In the genomic region with DNA sequence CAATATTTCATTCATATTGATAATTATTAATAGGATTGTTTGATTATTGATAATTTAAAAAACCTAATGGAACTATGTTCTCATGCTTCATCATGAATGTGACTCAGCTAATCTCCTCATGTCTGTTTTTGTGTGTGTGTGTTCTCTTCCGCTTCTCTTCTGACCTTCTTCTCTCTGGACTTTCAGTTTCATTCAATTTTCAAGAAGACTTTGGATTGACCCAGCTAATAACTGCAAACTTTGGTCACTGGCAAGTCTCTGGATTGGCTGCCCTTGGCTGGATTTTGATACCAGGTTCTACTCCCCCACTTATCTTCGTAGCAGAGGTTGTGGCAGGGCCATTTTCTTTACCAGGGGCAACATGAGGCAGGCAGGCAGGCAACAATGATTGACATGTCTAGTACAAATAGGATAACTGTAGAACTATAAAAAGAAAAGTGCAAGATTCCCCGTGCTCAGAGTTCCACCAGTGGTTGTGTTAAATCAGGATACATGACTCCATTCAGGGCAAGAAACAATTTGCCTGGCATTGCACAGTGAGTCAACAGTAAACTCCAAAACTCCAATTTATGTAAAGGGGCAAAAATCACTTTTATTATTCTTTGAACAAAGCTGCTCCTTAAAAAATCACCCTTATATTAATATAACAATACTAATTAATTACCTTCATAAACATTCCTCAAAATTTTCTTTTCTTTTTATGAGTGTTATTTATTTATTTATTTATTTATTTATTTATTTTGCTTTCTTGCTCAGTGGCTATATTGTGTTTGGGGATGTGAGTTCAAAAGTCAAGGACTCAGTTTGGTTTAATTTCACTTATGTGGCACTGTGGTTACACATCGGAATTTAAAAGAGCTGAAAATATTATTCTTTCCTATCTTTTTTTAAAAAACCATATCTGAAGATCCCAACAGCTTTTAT, we compare ENCODE assay signal across 16 cellular contexts.
DNase-seq lines count a peak whose midpoint lies in the region; ATAC-seq, FAIRE-seq and TF ChIP-seq lines count a peak whose summit lies in the region.
"Had no signal": no experiment of that assay in that cellular context is flagged by ENCODE, and none has a peak within 500 bp of the region (broad histone marks: within the 10 kb centered on the region; RNA-seq: fewer than 3 reads in every experiment).

No MANE protein-coding gene starts in this region.

- H3K4me3 ChIP-seq in liver (ENCODE audit: low read depth in 1 of 3, low read length in 3 of 3) = no peak overlapping the region
- no peak overlapping the region for H3K4me3 ChIP-seq in HepG2 (replicated peaks in 1 of 3; ENCODE audit: insufficient read depth in 1 of 3, low read depth in 2 of 3, low read length in 3 of 3)

- H3K4me1 Mint-ChIP-seq in brain = peaks cover 46% of the 10 kb centered on the region
- H3K4me1 Mint-ChIP-seq: B cell; CD4-positive, alpha-beta memory T cell had no signal

- H2AFZ ChIP-seq in HepG2 (ENCODE audit: low read length) = no peak overlapping the region

- CTCF ChIA-PET in HepG2 (lab: Yijun Ruan, JAX; ENCODE audit: low intra/inter-chr PET ratio, low total read pairs) = no interaction called here

- peaks cover 18 to 36% (median 20%) of the 10 kb centered on the region in 5 experiments for H3K9me3 Mint-ChIP-seq in brain

- no peaks in the 10 kb centered on the region for H3K79me2 ChIP-seq in HepG2 (ENCODE audit: insufficient read depth, low read length)

- H3K27ac ChIP-seq in liver (ENCODE audit: low read depth in 1 of 2, low read length in 2 of 2) = peak overlapping the region; percentile 17 to 50
- no peak overlapping the region for H3K27ac ChIP-seq in HepG2 (ENCODE audit: extremely low read length, insufficient read depth, low read length)

- no peak for TF ChIP-seq POLR2A in HepG2 (IDR thresholded peaks at IDR 0.05; ENCODE audit: insufficient read depth in 1 of 2, low read depth in 2 of 2, low read length in 2 of 2)

- BruUV-seq in HepG2 (replicated peaks; lab: Mats Ljungman, UMichigan) = no TSS peak

- H3K4me3 Mint-ChIP-seq in brain = no peak overlapping the region
- H3K4me3 Mint-ChIP-seq: B cell; CD4-positive, alpha-beta memory T cell had no signal

- no peak overlapping the region for H3K4me2 ChIP-seq in HepG2 (ENCODE audit: low read depth, low read length)

- H3K9me3 ChIP-seq in liver (ENCODE audit: control insufficient read depth in 4 of 4, low read length in 3 of 4) = no peaks in the 10 kb centered on the region
- peaks cover 76% of the 10 kb centered on the region for H3K9me3 ChIP-seq in HepG2 (ENCODE audit: low read length)

- H3K9ac ChIP-seq in liver (ENCODE audit: low read depth in 1 of 2, low read length in 2 of 2) = no peak overlapping the region
- no peak overlapping the region for H3K9ac ChIP-seq in HepG2 (ENCODE audit: insufficient read depth, low read depth, low read length)

- peaks cover 22% of the 10 kb centered on the region for H3K36me3 Mint-ChIP-seq in brain
- H3K36me3 Mint-ChIP-seq: CD4-positive, alpha-beta memory T cell had no signal

- intact Hi-C loops in HepG2 (cut with micrococcal nuclease; ENCODE audit: unreplicated experiment) = no loop called here
- intact Hi-C loops in left ventricle myocardium superior (cut with micrococcal nuclease) = no loop called here

- POLR2A ChIA-PET in HepG2 (lab: Yijun Ruan, JAX) = no interaction called here

- no peaks in the 10 kb centered on the region for H3K27me3 ChIP-seq in liver (ENCODE audit: control insufficient read depth in 4 of 4, insufficient read depth in 4 of 4, low read length in 3 of 4)
- no peaks in the 10 kb centered on the region for H3K27me3 ChIP-seq in HepG2 (ENCODE audit: control insufficient read depth in 1 of 2, insufficient read depth in 2 of 2, low read length in 2 of 2)

- TF ChIP-seq CTCF in liver (IDR thresholded peaks at IDR 0.05; ENCODE audit: low read depth, low read length, missing input control) = no peak
- no peak for TF ChIP-seq CTCF in HepG2 (CRISPR knock-in tag; IDR thresholded peaks at IDR 0.05)
- TF ChIP-seq CTCF in brain (conservative IDR thresholded peaks at IDR 0.05) = no peak

- TF ChIP-seq EP300 in HepG2 (IDR thresholded peaks at IDR 0.05; ENCODE audit: low read depth in 2 of 2, low read length in 2 of 2) (no peak), HepG2 (CRISPR knock-in tag; IDR thresholded peaks at IDR 0.05; ENCODE audit: borderline replicate concordance) (no peak)

- H3K27ac Mint-ChIP-seq in brain = peak overlapping the region in 3 of 5 experiments; percentile 45 to 76 (median 73)
- H3K27ac Mint-ChIP-seq: B cell; CD4-positive, alpha-beta memory T cell had no signal

- TF ChIP-seq RAD21 in liver (IDR thresholded peaks at IDR 0.05) = peak in 1 of 2 donors; percentile 9
- no peak for TF ChIP-seq RAD21 in HepG2 (CRISPR knock-in tag; IDR thresholded peaks at IDR 0.05)

- H4K20me1 ChIP-seq in HepG2 (ENCODE audit: insufficient read depth, low read length) = no peaks in the 10 kb centered on the region

- DNase-seq in HepG2 (ENCODE audit: low spot score) (no peak), myocyte (ENCODE audit: low read depth) (peak; percentile 51), left ventricle myocardium superior (no peak), NOMO-1 treated with DMSO at 0.1 percent for 48 hours (lab: John Stamatoyannopoulos, UW; ENCODE audit: unreplicated experiment) (no peak), NCI-H1105 (lab: John Stamatoyannopoulos, UW) (no peak)
- DNase-seq: 8988T; C1 segment of cervical spinal cord; CD4-positive, alpha-beta memory T cell; DMS79; HCEC 1CT had no signal

- in situ Hi-C loops in HepG2 (cut with HindIII; ENCODE audit: extremely low pct_ligation_motif_present, low pct_unique_long_range_greater_than_20kb) = no loop called here

- no peak for FAIRE-seq in HepG2 (lab: Jason Lieb, UNC)
- FAIRE-seq: GM12891, HTR-8/SVneo had no signal

- 73% methylated on average over 4 of the region's 4 CpGs for WGBS in liver
- 16% methylated on average over 4 of the region's 4 CpGs for WGBS in HepG2 (ENCODE audit: low lambda C conversion rate)

- ATAC-seq in HepG2 (no peak), left ventricle myocardium superior (no peak), GM19328 (IDR thresholded peaks at IDR 0.05; ENCODE audit: unreplicated experiment) (no peak)

- H3K36me3 ChIP-seq in liver (ENCODE audit: control insufficient read depth in 4 of 4, insufficient read depth in 3 of 4, low read depth in 1 of 4, low read length in 3 of 4) = no peaks in the 10 kb centered on the region
- no peaks in the 10 kb centered on the region for H3K36me3 ChIP-seq in HepG2 (replicated peaks in 1 of 2; ENCODE audit: control insufficient read depth in 1 of 2, insufficient read depth in 2 of 2, low read length in 2 of 2)

- peaks cover 6% of the 10 kb centered on the region for H3K27me3 Mint-ChIP-seq in brain
- H3K27me3 Mint-ChIP-seq: B cell; CD4-positive, alpha-beta memory T cell had no signal

- H3K4me1 ChIP-seq in liver (ENCODE audit: control insufficient read depth in 4 of 4, insufficient read depth in 4 of 4, low read length in 3 of 4) (peaks cover 2 to 12% (median 7%) of the 10 kb centered on the region in 4 donors), HepG2 (ENCODE audit: insufficient read depth, low read length) (no peaks in the 10 kb centered on the region)

TF ChIP-seq in liver, 16 proteins besides CTCF, POLR2A, EP300 and RAD21 (continues in another document):
- TF ChIP-seq EGR1 (IDR thresholded peaks at IDR 0.05; ENCODE audit: low read depth in 2 of 2) (no peak), FOXA1 (IDR thresholded peaks at IDR 0.05) (no peak), JUND (IDR thresholded peaks at IDR 0.05) (no peak)

TF ChIP-seq in HepG2, 621 proteins besides CTCF, POLR2A, EP300 and RAD21:
- TF ChIP-seq ATF6 (CRISPR knock-in tag; conservative IDR thresholded peaks at IDR 0.05) (no peak), SMYD3 (CRISPR knock-in tag; IDR thresholded peaks at IDR 0.05) (no peak), ZNF557 (CRISPR knock-in tag; IDR thresholded peaks at IDR 0.05) (no peak), HMGA1 (CRISPR knock-in tag; conservative IDR thresholded peaks at IDR 0.05) (no peak)
- TF ChIP-seq, protein P1, sequence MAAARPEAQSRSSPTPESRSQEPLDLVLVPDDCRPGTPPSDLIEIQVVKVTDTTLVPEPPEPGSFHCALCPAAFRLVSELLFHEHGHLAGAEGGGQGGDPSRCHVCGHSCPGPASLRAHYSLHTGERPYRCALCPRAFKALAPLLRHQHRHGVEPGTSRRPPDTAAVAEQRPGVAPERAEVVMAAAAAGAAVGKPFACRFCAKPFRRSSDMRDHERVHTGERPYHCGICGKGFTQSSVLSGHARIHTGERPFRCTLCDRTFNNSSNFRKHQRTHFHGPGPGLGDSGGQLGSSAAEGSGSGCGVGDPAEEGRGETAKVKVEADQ (CRISPR knock-in tag; IDR thresholded peaks at IDR 0.05; ENCODE audit: borderline replicate concordance) = no peak
